Comparison of ENCODE assay signal across 23 cellular contexts in genomic region chr3:181264491-181264890, GRCh38.
DNase-seq lines count a peak whose midpoint lies in the region; ATAC-seq and TF ChIP-seq lines count a peak whose summit lies in the region.
"Had no signal": no experiment of that assay in that cellular context is flagged by ENCODE, and none has a peak within 500 bp of the region (broad histone marks: within the 10 kb centered on the region; RNA-seq: fewer than 3 reads in every experiment).

No MANE protein-coding gene starts in this region.

- H3K4me1 Mint-ChIP-seq in natural killer cell treated with Interleukin-12 subunit alpha and Interleukin-12 subunit beta and Interleukin-15 and Interleukin-18, amount 100 ng/mL, for 72 hours (ENCODE audit: low read depth in 2 of 2): peaks cover 0 to 4% of the 10 kb centered on the region in 2 donors
- H3K4me1 Mint-ChIP-seq in natural killer cell: peaks cover 5% of the 10 kb centered on the region in 2 donors

- H3K27ac Mint-ChIP-seq in natural killer cell treated with Interleukin-12 subunit alpha and Interleukin-12 subunit beta and Interleukin-15 and Interleukin-18, amount 100 ng/mL, for 72 hours: peak overlapping the region; percentile 38 to 62
- H3K27ac Mint-ChIP-seq in natural killer cell: no peak overlapping the region
- H3K27ac Mint-ChIP-seq: CD4-positive, CD25-positive, alpha-beta regulatory T cell; IgD-negative memory B cell had no signal

- no peaks in the 10 kb centered on the region for H3K27me3 Mint-ChIP-seq in natural killer cell treated with Interleukin-12 subunit alpha and Interleukin-12 subunit beta and Interleukin-15 and Interleukin-18, amount 100 ng/mL, for 72 hours
- no peaks in the 10 kb centered on the region for H3K27me3 Mint-ChIP-seq in natural killer cell (ENCODE audit: low read depth in 2 of 2)
- H3K27me3 Mint-ChIP-seq: IgD-negative memory B cell had no signal

- peaks cover 12% of the 10 kb centered on the region for H3K36me3 Mint-ChIP-seq in natural killer cell treated with Interleukin-12 subunit alpha and Interleukin-12 subunit beta and Interleukin-15 and Interleukin-18, amount 100 ng/mL, for 72 hours
- no peaks in the 10 kb centered on the region for H3K36me3 Mint-ChIP-seq in natural killer cell
- H3K36me3 Mint-ChIP-seq: IgD-negative memory B cell had no signal

- intact Hi-C loops in natural killer cell (cut with micrococcal nuclease): no loop called here

- no peak for TF ChIP-seq CTCF in natural killer cell (IDR thresholded peaks at IDR 0.05)

- peak; percentile 74 to 84 for ATAC-seq in natural killer cell treated with Interleukin-12 subunit alpha and Interleukin-12 subunit beta and Interleukin-15 and Interleukin-18, amount 100 ng/mL, for 72 hours
- ATAC-seq in natural killer cell (no peak), HG02610 (IDR thresholded peaks at IDR 0.05; ENCODE audit: unreplicated experiment) (peak; percentile 52), HG03565 (IDR thresholded peaks at IDR 0.05; ENCODE audit: unreplicated experiment) (peak; percentile 32), HG03139 (IDR thresholded peaks at IDR 0.05; ENCODE audit: unreplicated experiment) (no peak), HG02571 (IDR thresholded peaks at IDR 0.05; ENCODE audit: unreplicated experiment) (no peak)
- ATAC-seq: A549 had no signal

- no peak overlapping the region for H3K4me3 Mint-ChIP-seq in natural killer cell treated with Interleukin-12 subunit alpha and Interleukin-12 subunit beta and Interleukin-15 and Interleukin-18, amount 100 ng/mL, for 72 hours
- H3K4me3 Mint-ChIP-seq in natural killer cell: no peak overlapping the region
- H3K4me3 Mint-ChIP-seq: CD4-positive, CD25-positive, alpha-beta regulatory T cell; IgD-negative memory B cell had no signal

- no peak for DNase-seq in natural killer cell treated with Interleukin-12 subunit alpha and Interleukin-12 subunit beta and Interleukin-15 and Interleukin-18, amount 100 ng/mL, for 72 hours (ENCODE audit: low spot score)
- DNase-seq in natural killer cell (no peak), non-pigmented ciliary epithelial cell (ENCODE audit: low read depth) (peak; percentile 1), NOMO-1 treated with dmso at 0.1 percent for 144 hours (lab: John Stamatoyannopoulos, UW; ENCODE audit: unreplicated experiment) (no peak)
- DNase-seq: BE2C; CD4-positive, CD25-positive, alpha-beta regulatory T cell; EL; GF-D8; GOT3; HCEC 1CT; NCI-H1417; NCI-H1694 treated with DMSO at 0.1 percent for 48 hours; NCI-H446; NCI-H526; PC-9; RPMI8226; SHP77 had no signal

- peaks cover 3% of the 10 kb centered on the region for H3K9me3 Mint-ChIP-seq in natural killer cell treated with Interleukin-12 subunit alpha and Interleukin-12 subunit beta and Interleukin-15 and Interleukin-18, amount 100 ng/mL, for 72 hours
- peaks cover 10 to 12% of the 10 kb centered on the region in 2 donors for H3K9me3 Mint-ChIP-seq in natural killer cell

Comparison
In these comparisons a context has a peak if more than half of its experiments do, and no peak if none do; other contexts are left out.
1. ATAC-seq: peak in natural killer cell treated with Interleukin-12 subunit alpha and Interleukin-12 subunit beta and Interleukin-15 and Interleukin-18, amount 100 ng/mL, for 72 hours (2 of 2), HG02610 (single experiment) and HG03565 (single experiment); none in natural killer cell (0 of 3), HG03139 (single experiment) and HG02571 (single experiment).
2. H3K27ac Mint-ChIP-seq: peak in natural killer cell treated with Interleukin-12 subunit alpha and Interleukin-12 subunit beta and Interleukin-15 and Interleukin-18, amount 100 ng/mL, for 72 hours (2 of 2); none in natural killer cell (0 of 2).